16 cellular contexts compared by ENCODE assay signal in genomic region chr2:25247792-25248512, GRCh38.
DNase-seq lines count a peak whose midpoint lies in the region; ATAC-seq, FAIRE-seq and TF ChIP-seq lines count a peak whose summit lies in the region.
"Had no signal": no experiment of that assay in that cellular context is flagged by ENCODE, and none has a peak within 500 bp of the region (broad histone marks: within the 10 kb centered on the region; RNA-seq: fewer than 3 reads in every experiment).

No MANE protein-coding gene starts in this region.

- H3K4me2 ChIP-seq in H9 (ENCODE audit: insufficient read depth, insufficient read length, low read length) (no peak overlapping the region), H1 (ENCODE audit: insufficient read depth in 1 of 2, low read depth in 2 of 2, low read length in 2 of 2) (no peak overlapping the region)
- H3K4me2 ChIP-seq: A549 had no signal

- H4K91ac ChIP-seq in H9 (ENCODE audit: insufficient read length, low read depth, low read length) (no peak overlapping the region), H1 (replicated peaks; ENCODE audit: insufficient read length, low read length) (no peak overlapping the region)

- peaks cover 3% of the 10 kb centered on the region for H3K36me3 Mint-ChIP-seq in activated naive CD4-positive, alpha-beta T cell treated with anti-CD3 and anti-CD28 coated beads, Interleukin-2, amount 50 U/mL, for 24 hours
- H3K36me3 Mint-ChIP-seq in activated naive CD4-positive, alpha-beta T cell treated with anti-CD3 and anti-CD28 coated beads, Interleukin-2, amount 50 U/mL, for 72 hours, result peaks cover 7 to 25% of the 10 kb centered on the region in 2 donors
- H3K36me3 Mint-ChIP-seq in H9 (ENCODE audit: insufficient read depth in 1 of 3, low read depth in 3 of 3), result peaks cover 59 to 72% (median 66%) of the 10 kb centered on the region in 3 experiments
- H3K36me3 Mint-ChIP-seq in stimulated activated effector memory CD8-positive, alpha-beta T cell treated with anti-CD3 and anti-CD28 coated beads, Interleukin-12 subunit alpha, Interleukin-12 subunit beta, amount 100 ng/mL, for 72 hours, result peaks cover 73% of the 10 kb centered on the region

- no peak for TF ChIP-seq POLR2A in H1 (IDR thresholded peaks at IDR 0.05; ENCODE audit: control extremely low read depth in 1 of 2, low read depth in 2 of 2, low read length in 2 of 2)

- H3K18ac ChIP-seq in H9 (ENCODE audit: insufficient read length, low read depth, low read length), result no peak overlapping the region
- no peak overlapping the region; the same call in 1 of the 2 replicates for H3K18ac ChIP-seq in H1 (ENCODE audit: extremely low read depth, low read length)

- no peak overlapping the region for H2BK15ac ChIP-seq in H9 (ENCODE audit: low read depth, low read length)
- no peak overlapping the region for H2BK15ac ChIP-seq in H1 (ENCODE audit: low read length)

- no peak overlapping the region for H3K4me3 Mint-ChIP-seq in activated naive CD4-positive, alpha-beta T cell treated with anti-CD3 and anti-CD28 coated beads, Interleukin-2, amount 50 U/mL, for 24 hours
- no peak overlapping the region for H3K4me3 Mint-ChIP-seq in H9
- H3K4me3 Mint-ChIP-seq in stimulated activated effector memory CD8-positive, alpha-beta T cell treated with anti-CD3 and anti-CD28 coated beads, Interleukin-12 subunit alpha, Interleukin-12 subunit beta, amount 100 ng/mL, for 72 hours, result no peak overlapping the region

- H3K4me1 Mint-ChIP-seq in activated naive CD4-positive, alpha-beta T cell treated with anti-CD3 and anti-CD28 coated beads, Interleukin-2, amount 50 U/mL, for 24 hours, result peaks cover 24% of the 10 kb centered on the region
- H3K4me1 Mint-ChIP-seq in H9, result peaks cover 23 to 29% of the 10 kb centered on the region in 2 experiments
- H3K4me1 Mint-ChIP-seq in stimulated activated effector memory CD8-positive, alpha-beta T cell treated with anti-CD3 and anti-CD28 coated beads, Interleukin-12 subunit alpha, Interleukin-12 subunit beta, amount 100 ng/mL, for 72 hours, result peaks cover 29% of the 10 kb centered on the region

- H3K23ac ChIP-seq in H9 (ENCODE audit: insufficient read length, low read depth, low read length), result no peak overlapping the region
- H3K23ac ChIP-seq in H1 (ENCODE audit: insufficient read length), result no peak overlapping the region

- H3K14ac ChIP-seq in H9 (ENCODE audit: insufficient read depth, low read length) (no peak overlapping the region), H1 (ENCODE audit: insufficient read length) (no peak overlapping the region)

- no peak overlapping the region for H3T11ph ChIP-seq in H9 (ENCODE audit: low read length)

- peaks cover 18% of the 10 kb centered on the region for H3K23me2 ChIP-seq in H9 (ENCODE audit: insufficient read length, low read depth, low read length, poor library complexity, severe bottlenecking)
- peaks cover 15% of the 10 kb centered on the region for H3K23me2 ChIP-seq in H1 (ENCODE audit: low read depth, low read length)

- H4K8ac ChIP-seq in H9 (replicated peaks; ENCODE audit: insufficient read length, low read depth, low read length), result no peak overlapping the region
- H4K8ac ChIP-seq in H1 (ENCODE audit: extremely low read depth, insufficient read depth, low read length), result no peak overlapping the region

- CTCF ChIA-PET in H1 (lab: Charles Lee; ENCODE audit: partially characterized antibody), result interaction anchor here (0.9 to 3.1 kb wide), 4 partner anchors 19 to 91 kb away, joined by 3 to 13 read pairs (median 9); no protein-coding TSS in a partner anchor

- H2AK5ac ChIP-seq in H9 (ENCODE audit: insufficient read length, low read length) (no peak overlapping the region), H1 (ENCODE audit: low read depth, low read length) (no peak overlapping the region)

- H2BK12ac ChIP-seq in H9 (ENCODE audit: insufficient read length, low read depth, low read length), result no peak overlapping the region
- H2BK12ac ChIP-seq in H1 (ENCODE audit: low read depth, low read length), result no peak overlapping the region

- peaks cover 6% of the 10 kb centered on the region for H3K79me1 ChIP-seq in H9 (ENCODE audit: insufficient read depth, low read depth, low read length, poor library complexity, severe bottlenecking)
- H3K79me1 ChIP-seq in H1 (ENCODE audit: low read depth, low read length), result no peaks in the 10 kb centered on the region; the same call in none of the 2 replicates

- no peaks in the 10 kb centered on the region for H3K27me3 ChIP-seq in H9 (ENCODE audit: insufficient read depth, low read length)
- no peaks in the 10 kb centered on the region for H3K27me3 ChIP-seq in H1 (replicated peaks in 1 of 4; ENCODE audit: control insufficient read depth in 3 of 4, extremely low read depth in 1 of 4, insufficient read depth in 3 of 4, low read length in 3 of 4)

- H3K4me1 ChIP-seq in H9 (ENCODE audit: insufficient read depth, low read length), result peaks cover 6% of the 10 kb centered on the region; the same call in 1 of the 2 replicates
- peaks cover 8 to 21% (median 12%) of the 10 kb centered on the region in 4 experiments for H3K4me1 ChIP-seq in H1 (replicated peaks in 1 of 4; ENCODE audit: control insufficient read depth in 3 of 4, insufficient read depth in 4 of 4, low read length in 3 of 4)

- H3K4ac ChIP-seq in H9 (ENCODE audit: low read depth, low read length) (no peak overlapping the region), H1 (replicated peaks; ENCODE audit: insufficient read length, low read depth, low read length) (no peak overlapping the region)

- no peak overlapping the region for H2AFZ ChIP-seq in H9 (ENCODE audit: low read length)
- no peak overlapping the region for H2AFZ ChIP-seq in H1 (ENCODE audit: low read length)

- H3K27ac Mint-ChIP-seq in activated naive CD4-positive, alpha-beta T cell treated with anti-CD3 and anti-CD28 coated beads, Interleukin-2, amount 50 U/mL, for 24 hours, result peak overlapping the region; percentile 8
- peak overlapping the region in 1 of 2 donors; percentile 70 for H3K27ac Mint-ChIP-seq in activated naive CD4-positive, alpha-beta T cell treated with anti-CD3 and anti-CD28 coated beads, Interleukin-2, amount 50 U/mL, for 72 hours
- H3K27ac Mint-ChIP-seq in H9, result peak overlapping the region; percentile 52 to 77 (median 65); a peak in 6 of 7 replicates
- H3K27ac Mint-ChIP-seq in stimulated activated effector memory CD8-positive, alpha-beta T cell treated with anti-CD3 and anti-CD28 coated beads, Interleukin-12 subunit alpha, Interleukin-12 subunit beta, amount 100 ng/mL, for 72 hours, result peak overlapping the region; percentile 60

- H2BK120ac ChIP-seq in H9 (ENCODE audit: low read depth, low read length, poor library complexity, severe bottlenecking), result no peak overlapping the region
- H2BK120ac ChIP-seq in H1 (replicated peaks; ENCODE audit: low read depth, low read length), result no peak overlapping the region

- H3K27me3 Mint-ChIP-seq in activated naive CD4-positive, alpha-beta T cell treated with anti-CD3 and anti-CD28 coated beads, Interleukin-2, amount 50 U/mL, for 24 hours, result no peaks in the 10 kb centered on the region
- no peaks in the 10 kb centered on the region; the same call in 1 of the 2 replicates for H3K27me3 Mint-ChIP-seq in H9 (ENCODE audit: low read depth)

- H3K9ac ChIP-seq in H9 (ENCODE audit: extremely low read depth, insufficient read length, low read length) (no peak overlapping the region), H1 (replicated peaks in 1 of 4; ENCODE audit: extremely low read depth in 1 of 4, low read depth in 3 of 4, low read length in 3 of 4) (no peak overlapping the region)

- H3K36me3 ChIP-seq in H1 (ENCODE audit: control insufficient read depth in 2 of 4, insufficient read depth in 4 of 4, low read length in 3 of 4), result peaks cover 42 to 57% (median 48%) of the 10 kb centered on the region in 4 experiments

- TF ChIP-seq EP300 in H1 (IDR thresholded peaks at IDR 0.05; ENCODE audit: borderline replicate concordance in 1 of 2, low read depth in 2 of 2, low read length in 2 of 2), result no peak

- POLR2A ChIA-PET in H1 (lab: Charles Lee; ENCODE audit: partially characterized antibody), result interaction anchor here (0.6 to 10.8 kb wide), 11 partner anchors 9 to 180 kb away, joined by 3 to 135 read pairs (median 5); no protein-coding TSS in a partner anchor

- H4K5ac ChIP-seq in H9 (ENCODE audit: insufficient read length, low read depth, low read length) (no peak overlapping the region), H1 (ENCODE audit: insufficient read length, low read depth, low read length) (no peak overlapping the region)

- FAIRE-seq in H1 (lab: Jason Lieb, UNC), result no peak
- FAIRE-seq: A549, G401.6 had no signal

- no peak for TF ChIP-seq RAD21 in H1 (IDR thresholded peaks at IDR 0.05 in 1 of 2, conservative IDR thresholded peaks at IDR 0.05 in 1 of 2; ENCODE audit: low read depth in 2 of 2, low read length in 2 of 2)

- no peak for DNase-seq in activated naive CD4-positive, alpha-beta T cell treated with anti-CD3 and anti-CD28 coated beads, Interleukin-2, amount 50 U/mL, for 72 hours (ENCODE audit: low spot score in 2 of 2)
- DNase-seq in H9 (no peak), H1 (ENCODE audit: low read depth in 1 of 2, low spot score in 2 of 2) (no peak), mesenteric fat pad (ENCODE audit: low spot score) (no peak)
- no peak for DNase-seq in stimulated activated effector memory CD8-positive, alpha-beta T cell treated with anti-CD3 and anti-CD28 coated beads, Interleukin-12 subunit alpha, Interleukin-12 subunit beta, amount 100 ng/mL, for 72 hours (ENCODE audit: low spot score in 2 of 2)
- DNase-seq: C1 segment of cervical spinal cord, DND-41, KBM-7, NCI-H1436 treated with DMSO at 0.1 percent for 48 hours, NCI-H2081, NCI-H748 treated with DMSO at 0.1 percent for 48 hours, RPMI8226 had no signal

- H3K27ac ChIP-seq in H9 (ENCODE audit: insufficient read length, low read depth, low read length), result no peak overlapping the region
- 0 out of 2 replicates have a peak overlapping the region, but pooled peaks have one; percentile 15 for H3K27ac ChIP-seq in H1 (ENCODE audit: low read depth, low read length)
- H3K27ac ChIP-seq: A549 had no signal

- TF ChIP-seq CTCF in H9 (conservative IDR thresholded peaks at IDR 0.05) (no peak), H1 (IDR thresholded peaks at IDR 0.05; ENCODE audit: control extremely low read depth in 1 of 3, insufficient read depth in 1 of 3, low read depth in 1 of 3, low read length in 3 of 3) (no peak)

- H2BK5ac ChIP-seq in H9 (ENCODE audit: insufficient read length, low read length) (no peak overlapping the region), H1 (ENCODE audit: low read depth, low read length) (no peak overlapping the region)

- H3K56ac ChIP-seq in H9 (ENCODE audit: insufficient read length, low read depth, low read length) (no peak overlapping the region), H1 (replicated peaks; ENCODE audit: insufficient read length, low read depth, low read length) (no peak overlapping the region)

- H3K79me2 ChIP-seq in H9 (ENCODE audit: insufficient read depth, low read length) (peaks cover 19% of the 10 kb centered on the region; the same call in 1 of the 2 replicates), H1 (ENCODE audit: control insufficient read depth in 1 of 2, insufficient read depth in 2 of 2, low read length in 2 of 2) (peaks cover 10 to 37% of the 10 kb centered on the region in 2 experiments)

- H2BK20ac ChIP-seq in H9 (ENCODE audit: low read depth, low read length, poor library complexity, severe bottlenecking) (no peak overlapping the region), H1 (ENCODE audit: low read length) (no peak overlapping the region)

- no CpG with 5 or more reads among the region's 20 CpGs for WGBS in H9 (ENCODE audit: extremely low coverage, insufficient read length, low lambda C conversion rate)
- WGBS in H1 (ENCODE audit: extremely low coverage in 1 of 2, insufficient coverage in 1 of 2, insufficient read length in 1 of 2, insufficient replicate concordance in 2 of 2, low coverage in 1 of 2, low lambda C conversion rate in 2 of 2, missing lambda C conversion rate in 1 of 2), 2 experiments, result 90% methylated on average over 19 of the region's 20 CpGs; no CpG with 5 or more reads in 1 of the 2 experiments

- H3K9me3 Mint-ChIP-seq in activated naive CD4-positive, alpha-beta T cell treated with anti-CD3 and anti-CD28 coated beads, Interleukin-2, amount 50 U/mL, for 24 hours, result no peaks in the 10 kb centered on the region
- no peaks in the 10 kb centered on the region for H3K9me3 Mint-ChIP-seq in activated naive CD4-positive, alpha-beta T cell treated with anti-CD3 and anti-CD28 coated beads, Interleukin-2, amount 50 U/mL, for 72 hours
- H3K9me3 Mint-ChIP-seq in H9, result no peaks in the 10 kb centered on the region
- H3K9me3 Mint-ChIP-seq in stimulated activated effector memory CD8-positive, alpha-beta T cell treated with anti-CD3 and anti-CD28 coated beads, Interleukin-12 subunit alpha, Interleukin-12 subunit beta, amount 100 ng/mL, for 72 hours, result no peaks in the 10 kb centered on the region

- H3K9me3 ChIP-seq in H9 (ENCODE audit: control insufficient read depth, low read depth, low read length), result no peaks in the 10 kb centered on the region
- no peaks in the 10 kb centered on the region for H3K9me3 ChIP-seq in H1 (ENCODE audit: insufficient read depth in 2 of 2, low read depth in 1 of 2, low read length in 1 of 2)
- H3K9me3 ChIP-seq: A549 had no signal

- ATAC-seq in activated naive CD4-positive, alpha-beta T cell treated with anti-CD3 and anti-CD28 coated beads, Interleukin-2, amount 50 U/mL, for 72 hours, result no peak
- ATAC-seq in stimulated activated effector memory CD8-positive, alpha-beta T cell treated with anti-CD3 and anti-CD28 coated beads, Interleukin-12 subunit alpha, Interleukin-12 subunit beta, amount 100 ng/mL, for 72 hours, result no peak
- ATAC-seq in HG03457 (IDR thresholded peaks at IDR 0.05; ENCODE audit: unreplicated experiment), result no peak
- ATAC-seq: A549 had no signal

- H4K20me1 ChIP-seq in H9 (ENCODE audit: control insufficient read depth, insufficient read depth, insufficient read length) (no peaks in the 10 kb centered on the region), H1 (replicated peaks in 1 of 2; ENCODE audit: control insufficient read depth in 1 of 2, insufficient read depth in 2 of 2, low read length in 2 of 2) (peaks cover 15 to 29% of the 10 kb centered on the region in 2 experiments)

- H3K4me3 ChIP-seq in H1 (ENCODE audit: extremely low read depth in 1 of 4, insufficient read depth in 2 of 4, low read depth in 3 of 4, low read length in 4 of 4), result no peak overlapping the region
- H3K4me3 ChIP-seq: A549 had no signal
